Comparison of ENCODE assay signal across 1 cellular context in genomic region chr3:5563537-5564277, GRCh38.
TF ChIP-seq lines count a peak whose summit lies in the region.

No MANE protein-coding gene starts in this region.

TF ChIP-seq in K562, 482 proteins besides CTCF, POLR2A, EP300 and RAD21 (continued from another document):
- TF ChIP-seq NFIC (IDR thresholded peaks at IDR 0.05) = peak; percentile 8; the same call in 1 of the 2 replicates
- 0 out of 2 replicates have a peak, but pooled peaks have one; percentile 60 for TF ChIP-seq ZNF76 (CRISPR knock-in tag; IDR thresholded peaks at IDR 0.05; ENCODE audit: borderline replicate concordance)
- TF ChIP-seq ZNF133 (CRISPR knock-in tag; IDR thresholded peaks at IDR 0.05) = no peak
- TF ChIP-seq EGR1 (conservative IDR thresholded peaks at IDR 0.05) = peak; percentile 81
- TF ChIP-seq ZNF282 (CRISPR knock-in tag; IDR thresholded peaks at IDR 0.05) = no peak
- peak; percentile 69 for TF ChIP-seq MYC (IDR thresholded peaks at IDR 0.05; ENCODE audit: low read depth, low read length)
- peak; percentile 83 for TF ChIP-seq MYC (CRISPR knock-in tag; IDR thresholded peaks at IDR 0.05; ENCODE audit: borderline replicate concordance, low read depth)
- TF ChIP-seq BMI1 (IDR thresholded peaks at IDR 0.05; ENCODE audit: low read length) = no peak
- no peak for TF ChIP-seq CREB1 (IDR thresholded peaks at IDR 0.05)
- no peak for TF ChIP-seq CREB1 (CRISPR knock-in tag; IDR thresholded peaks at IDR 0.05)
- no peak for TF ChIP-seq ZNF280A (IDR thresholded peaks at IDR 0.05; ENCODE audit: low read depth, partially characterized antibody)
- no peak for TF ChIP-seq THRAP3 (IDR thresholded peaks at IDR 0.05; ENCODE audit: borderline replicate concordance)
- no peak for TF ChIP-seq U2AF1 (optimal IDR thresholded peaks at IDR 0.05; ENCODE audit: low read depth, low read length)
- TF ChIP-seq ARID1B (IDR thresholded peaks at IDR 0.05) = peak; percentile 81
- TF ChIP-seq DACH1 (IDR thresholded peaks at IDR 0.05; ENCODE audit: partially characterized antibody) = peak; percentile 88
- peak; percentile 88 for TF ChIP-seq MECOM (CRISPR knock-in tag; IDR thresholded peaks at IDR 0.05)
- TF ChIP-seq ESRRA (IDR thresholded peaks at IDR 0.05; ENCODE audit: borderline replicate concordance, low read depth) = 0 out of 2 replicates have a peak, but pooled peaks have one; percentile 53
- no peak; the same call in 1 of the 2 replicates for TF ChIP-seq NFE2L1 (tag; IDR thresholded peaks at IDR 0.05; ENCODE audit: borderline replicate concordance, low read depth)
- TF ChIP-seq KAT2B (IDR thresholded peaks at IDR 0.05; ENCODE audit: low read depth, low read length) = no peak
- no peak for TF ChIP-seq ERF (CRISPR knock-in tag; IDR thresholded peaks at IDR 0.05)
- TF ChIP-seq ZKSCAN3 (CRISPR knock-in tag; IDR thresholded peaks at IDR 0.05) = no peak
- no peak for TF ChIP-seq SAFB (IDR thresholded peaks at IDR 0.05; ENCODE audit: borderline replicate concordance, low read depth, low read length)
- no peak for TF ChIP-seq NR4A1 (CRISPR knock-in tag; IDR thresholded peaks at IDR 0.05)
- TF ChIP-seq NR4A1 (tag; IDR thresholded peaks at IDR 0.05) = peak; percentile 94; the same call in 1 of the 2 replicates
- TF ChIP-seq COPS2 (conservative IDR thresholded peaks at IDR 0.05) = no peak
- no peak for TF ChIP-seq NR2C2 (CRISPR knock-in tag; IDR thresholded peaks at IDR 0.05)
- TF ChIP-seq NR2C2 (tag; IDR thresholded peaks at IDR 0.05) = peak; percentile 61; the same call in 1 of the 2 replicates
- TF ChIP-seq ZNF384 (IDR thresholded peaks at IDR 0.05; ENCODE audit: low read depth, low read length) = peak; percentile 69
- peak; percentile 69; the same call in 1 of the 2 replicates for TF ChIP-seq BRD4 (IDR thresholded peaks at IDR 0.05)
- TF ChIP-seq SNIP1 (IDR thresholded peaks at IDR 0.05; ENCODE audit: low read depth) = no peak
- TF ChIP-seq ZNF239 (CRISPR knock-in tag; IDR thresholded peaks at IDR 0.05) = peak; percentile 69
- TF ChIP-seq VEZF1 (CRISPR knock-in tag; IDR thresholded peaks at IDR 0.05) = peak; percentile 36; the same call in 1 of the 2 replicates
- TF ChIP-seq FOXA3 (CRISPR knock-in tag; conservative IDR thresholded peaks at IDR 0.05 in 1 of 2, IDR thresholded peaks at IDR 0.05 in 1 of 2) = peak in 1 of 2 experiments; percentile 3; a peak in 1 of 4 replicates
- peak; percentile 31; the same call in 1 of the 2 replicates for TF ChIP-seq TAL1 (IDR thresholded peaks at IDR 0.05)
- TF ChIP-seq MTA3 (IDR thresholded peaks at IDR 0.05; ENCODE audit: borderline replicate concordance) = peak; percentile 61; the same call in 1 of the 2 replicates
- peak; percentile 72 for TF ChIP-seq HDAC3 (IDR thresholded peaks at IDR 0.05; ENCODE audit: borderline replicate concordance, partially characterized antibody)
- no peak for TF ChIP-seq HDAC6 (IDR thresholded peaks at IDR 0.05; ENCODE audit: low read depth, low read length)
- peak; percentile 93 for TF ChIP-seq JUND (IDR thresholded peaks at IDR 0.05; ENCODE audit: borderline replicate concordance, low read depth, low read length)
- peak; percentile 82; the same call in 1 of the 3 replicates for TF ChIP-seq JUND (tag; IDR thresholded peaks at IDR 0.05; ENCODE audit: borderline replicate concordance, low read depth, low read length)
- no peak for TF ChIP-seq ZNF699 (CRISPR knock-in tag; IDR thresholded peaks at IDR 0.05; ENCODE audit: insufficient replicate concordance)
- TF ChIP-seq ZNF277 (CRISPR knock-in tag; IDR thresholded peaks at IDR 0.05; ENCODE audit: borderline replicate concordance) = no peak
- peak; percentile 98 for TF ChIP-seq ZNF175 (CRISPR knock-in tag; IDR thresholded peaks at IDR 0.05; ENCODE audit: low read depth)
- no peak for TF ChIP-seq SIN3A (IDR thresholded peaks at IDR 0.05; ENCODE audit: borderline replicate concordance in 2 of 2, control insufficient read depth in 1 of 2, low read depth in 2 of 2, low read length in 2 of 2)
- TF ChIP-seq DMBX1 (CRISPR knock-in tag; IDR thresholded peaks at IDR 0.05; ENCODE audit: borderline replicate concordance) = peak; percentile 92; the same call in 1 of the 2 replicates
- TF ChIP-seq SETDB1 (IDR thresholded peaks at IDR 0.05; ENCODE audit: low read length) = no peak
- no peak for TF ChIP-seq NELFE (IDR thresholded peaks at IDR 0.05; ENCODE audit: insufficient read depth, insufficient read length)
- no peak for TF ChIP-seq ZNF707 (CRISPR knock-in tag; conservative IDR thresholded peaks at IDR 0.05)
- peak; percentile 90 for TF ChIP-seq CTBP1 (IDR thresholded peaks at IDR 0.05; ENCODE audit: borderline replicate concordance)
- peak; percentile 28; the same call in 1 of the 2 replicates for TF ChIP-seq ZNF134 (CRISPR knock-in tag; conservative IDR thresholded peaks at IDR 0.05)
- TF ChIP-seq KLF16 (IDR thresholded peaks at IDR 0.05) = 0 out of 2 replicates have a peak, but pooled peaks have one; percentile 23
- no peak for TF ChIP-seq NFYB (IDR thresholded peaks at IDR 0.05; ENCODE audit: extremely low read depth, insufficient read length)
- peak; percentile 94 for TF ChIP-seq ZNF395 (CRISPR knock-in tag; IDR thresholded peaks at IDR 0.05)
- peak; percentile 91 for TF ChIP-seq CEBPB (tag; IDR thresholded peaks at IDR 0.05)
- no peak for TF ChIP-seq NCOA2 (IDR thresholded peaks at IDR 0.05; ENCODE audit: partially characterized antibody in 2 of 2)
- TF ChIP-seq ARNT (IDR thresholded peaks at IDR 0.05) = peak in 1 of 2 experiments; percentile 84; a peak in 1 of 4 replicates
